8 cellular contexts compared by ENCODE assay signal in the genomic region with DNA sequence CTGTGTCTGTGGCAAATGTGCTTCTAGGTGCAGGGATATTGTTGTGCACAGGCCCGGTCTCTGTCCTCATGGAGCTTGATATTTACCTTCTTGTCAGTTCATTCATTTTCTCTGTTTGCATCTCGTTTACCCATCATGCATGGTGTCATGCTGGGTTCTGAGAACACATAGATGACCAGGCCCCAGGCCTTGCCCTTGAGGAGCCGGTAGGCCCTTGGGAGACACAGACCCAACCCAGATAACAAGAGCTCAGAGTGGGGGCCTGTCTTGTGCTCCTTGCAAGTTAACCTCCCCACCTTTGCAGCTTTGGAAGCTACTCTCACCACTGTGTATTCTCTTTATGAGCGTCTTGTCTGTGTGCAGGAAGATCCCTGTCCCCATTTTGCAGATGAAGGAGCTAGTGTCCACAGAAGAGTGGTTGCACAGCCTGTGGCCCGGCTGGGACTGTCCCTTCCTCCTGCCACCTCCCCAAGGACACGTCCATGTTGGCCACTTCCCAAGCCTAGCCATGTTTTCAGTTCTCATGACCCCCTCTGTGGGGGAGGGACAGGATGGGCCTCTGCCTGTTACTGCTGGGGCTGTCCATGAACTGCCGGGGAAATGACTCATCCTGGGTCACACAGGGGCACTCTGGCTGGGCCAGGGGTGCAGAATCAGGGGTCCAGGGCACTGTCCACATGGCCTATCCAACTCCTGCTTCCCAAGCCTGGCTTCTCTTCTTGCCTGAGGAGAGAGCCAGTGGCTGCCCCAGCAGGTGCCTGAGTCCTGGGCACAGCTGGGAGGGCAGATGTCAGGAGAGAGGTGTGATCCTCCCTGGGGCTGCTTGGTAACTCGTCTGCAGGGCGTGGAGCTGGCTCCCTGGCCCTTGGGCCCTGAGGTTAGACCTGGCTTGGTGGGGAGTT. TPM values are rescaled to one million over a fixed set of nuclear protein-coding genes. Genes with fewer than 3 reads are reported as not detected.
A peak's percentile ranks its signal among the peaks of the same experiment; 100 is the strongest.
DNase-seq lines count a peak whose midpoint lies in the region; ATAC-seq and TF ChIP-seq lines count a peak whose summit lies in the region.

No MANE protein-coding gene starts in this region.

- no peak for ATAC-seq in WTC11
- no peak for ATAC-seq in Right ventricle myocardium superior (ENCODE audit: poor library complexity)
- ATAC-seq in GM18502 (IDR thresholded peaks at IDR 0.05; ENCODE audit: poor library complexity, unreplicated experiment), result no peak
- ATAC-seq in HG03571 (IDR thresholded peaks at IDR 0.05; ENCODE audit: unreplicated experiment), result no peak
- no peak for ATAC-seq in HG02588 (IDR thresholded peaks at IDR 0.05; ENCODE audit: unreplicated experiment)

- H3K4me1 Mint-ChIP-seq in WTC11, result peaks cover 58% of the 10 kb centered on the region

- CTCF ChIA-PET in WTC11 (lab: Charles Lee), result interaction anchor here (1.0 to 1.2 kb wide), 2 partner anchors 36 to 72 kb away, joined by 3 to 4 read pairs; a partner anchor contains a TSS

- POLR2A ChIA-PET in WTC11 (lab: Charles Lee), result interaction anchor here (0.7 to 1.2 kb wide), 4 partner anchors 11 to 283 kb away, joined by 3 to 5 read pairs (median 4); a partner anchor contains a TSS

- peaks cover 9% of the 10 kb centered on the region for H3K27me3 Mint-ChIP-seq in WTC11 (ENCODE audit: low read depth)

- H3K9me3 Mint-ChIP-seq in WTC11, result no peaks in the 10 kb centered on the region

- DNase-seq in HCEC 1CT (peak; percentile 49), WTC11 (ENCODE audit: low spot score) (no peak), Right ventricle myocardium superior (peak; percentile 80), renal cortical epithelial cell (ENCODE audit: low read depth) (peak; percentile 26), SIG-M5 treated with dmso at 0.1 percent for 504 hours (lab: John Stamatoyannopoulos, UW; ENCODE audit: unreplicated experiment) (no peak)

- H3K4me3 Mint-ChIP-seq in WTC11, result peak overlapping the region; percentile 91

- intact Hi-C loops in Right ventricle myocardium superior (cut with DNase I), result no loop called here

- H3K36me3 Mint-ChIP-seq in WTC11, result peaks cover 15% of the 10 kb centered on the region

- TF ChIP-seq CTCF in WTC11 (IDR thresholded peaks at IDR 0.05), result no peak

- peak overlapping the region; percentile 77 for H3K27ac Mint-ChIP-seq in WTC11

TF ChIP-seq in WTC11, 78 proteins besides CTCF, POLR2A, EP300 and RAD21:
- TF ChIP-seq GABPB1 (CRISPR knock-in tag; IDR thresholded peaks at IDR 0.05) (peak; percentile 16; the same call in 1 of the 2 replicates), MYBL2 (CRISPR knock-in tag; IDR thresholded peaks at IDR 0.05) (no peak)

RNA-seq across cellular contexts. Expression of a gene that starts 3.4 kb away (rescaled TPM):
- total RNA-seq in WTC11 (2021) (17.8 to 19.8 TPM (median 18.9 TPM) in 3 replicates), Right ventricle myocardium superior (12.4 TPM), renal cortical epithelial cell (8.2 and 21.6 TPM in 2 replicates)

RNA-seq across cellular contexts. Expression of a gene that starts 11.1 kb away (rescaled TPM):
- total RNA-seq in WTC11 (2021) (93.7 to 107 TPM (median 94.8 TPM) in 3 replicates), Right ventricle myocardium superior (41.7 TPM), renal cortical epithelial cell (88.0 and 103 TPM in 2 replicates)

RNA-seq across cellular contexts. Expression of a gene that starts 25.6 kb away (rescaled TPM):
- 25.9 to 28.4 TPM (median 27.9 TPM) in 3 replicates for total RNA-seq in WTC11 (2021)
- total RNA-seq in Right ventricle myocardium superior, result 16.9 TPM
- 18.9 and 37.3 TPM in 2 replicates for total RNA-seq in renal cortical epithelial cell

Comparison
In these comparisons a context has a peak if more than half of its experiments do, and no peak if none do; other contexts are left out.
1. DNase-seq: peak in HCEC 1CT (single experiment), Right ventricle myocardium superior (single experiment) and renal cortical epithelial cell (single experiment); none in WTC11 (single experiment) and SIG-M5 treated with dmso at 0.1 percent for 504 hours (single experiment).